In the genomic region with DNA sequence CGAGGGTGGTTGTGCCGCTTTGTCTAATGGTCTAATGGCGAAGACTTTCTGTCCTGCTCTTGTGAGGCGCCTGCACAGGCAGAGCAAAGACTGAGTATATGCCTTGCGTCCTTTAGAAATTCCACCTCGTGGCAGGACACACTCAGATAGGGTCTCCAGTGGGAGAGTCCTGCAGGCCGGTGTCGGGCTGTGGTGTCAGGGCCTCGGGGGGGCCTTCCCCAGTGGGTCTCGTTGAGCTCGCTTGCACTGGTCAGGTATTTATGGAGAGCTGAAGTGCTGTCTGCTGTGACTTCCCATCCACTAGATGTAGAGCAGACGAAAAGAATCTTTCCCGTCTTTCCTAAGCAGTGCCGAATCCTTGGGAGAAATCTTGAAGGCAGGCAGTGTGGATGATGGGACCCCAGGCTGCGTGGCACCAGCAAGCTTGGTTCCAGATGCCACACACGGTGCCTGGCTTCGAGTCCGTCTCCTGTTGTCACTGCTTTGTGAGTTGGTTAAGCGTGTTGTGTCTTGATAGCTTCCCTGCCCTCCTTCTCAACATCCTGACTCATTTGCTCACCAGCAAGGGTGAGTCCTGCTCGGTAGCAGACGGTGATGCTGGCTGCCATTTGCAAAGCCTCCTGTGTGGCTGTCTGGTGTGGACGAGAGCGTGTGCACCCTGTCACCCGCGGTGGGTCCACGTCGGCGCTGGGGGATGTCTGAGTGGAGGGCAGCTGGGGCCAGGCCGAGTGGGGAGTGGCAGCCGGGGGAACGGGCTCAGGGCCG, we compare ENCODE assay signal across 9 cellular contexts. TPM values are rescaled to one million over a fixed set of nuclear protein-coding genes. Genes with fewer than 3 reads are reported as not detected.
DNase-seq lines count a peak whose midpoint lies in the region; TF ChIP-seq lines count a peak whose summit lies in the region.
"Had no signal": no experiment of that assay in that cellular context is flagged by ENCODE, and none has a peak within 500 bp of the region (broad histone marks: within the 10 kb centered on the region; RNA-seq: fewer than 3 reads in every experiment).

No MANE protein-coding gene starts in this region.

- peak overlapping the region; percentile 85 for H3K9ac ChIP-seq in mesenchymal stem cell (ENCODE audit: low read length)

- H3K4me3 ChIP-seq in ectodermal cell (ENCODE audit: insufficient read depth, low read depth, low read length) (peak overlapping the region; percentile 35), mesenchymal stem cell (ENCODE audit: insufficient read depth in 1 of 2, low read depth in 1 of 2, low read length in 2 of 2) (peak overlapping the region; percentile 45 to 80), thyroid gland (replicated peaks in 1 of 3) (peak overlapping the region in 1 of 3 donors; percentile 32)
- H3K4me3 ChIP-seq: PC-9 had no signal

- H3K79me1 ChIP-seq in mesenchymal stem cell (replicated peaks; ENCODE audit: low read length, poor library complexity, severe bottlenecking) = peaks cover 28% of the 10 kb centered on the region

- TF ChIP-seq POLR2A in thyroid gland (IDR thresholded peaks at IDR 0.05) = no peak

- no peak for TF ChIP-seq CTCF in thyroid gland (IDR thresholded peaks at IDR 0.05)

- H2BK15ac ChIP-seq in mesenchymal stem cell (ENCODE audit: low read depth, poor library complexity, severe bottlenecking) = no peak overlapping the region

- peak overlapping the region in 1 of 2 experiments; percentile 18 for H3K4ac ChIP-seq in mesenchymal stem cell (ENCODE audit: low read depth in 1 of 2, low read length in 2 of 2)

- DNase-seq in activated CD4-positive, alpha-beta T cell treated with anti-CD3 and anti-CD28 coated beads, Interleukin-2, amount 10 ng/mL, durations not matched to agents 24 days and 14 days = no peak
- DNase-seq in activated CD4-positive, alpha-beta T cell treated with anti-CD3 and anti-CD28 coated beads for 48 hours = no peak
- DNase-seq in mesenchymal stem cell (no peak), thyroid gland (no peak), NCI-H146 treated with DMSO at 0.1 percent for 48 hours (lab: John Stamatoyannopoulos, UW; ENCODE audit: unreplicated experiment) (no peak), NCI-H774 (lab: John Stamatoyannopoulos, UW) (no peak), NCI-H1436 treated with DMSO at 0.1 percent for 48 hours (lab: John Stamatoyannopoulos, UW) (no peak)
- DNase-seq: PC-9 had no signal

- H3K27me3 ChIP-seq in ectodermal cell (ENCODE audit: control insufficient read depth, insufficient read depth, low read length, poor library complexity, severe bottlenecking) (no peaks in the 10 kb centered on the region), mesenchymal stem cell (ENCODE audit: control insufficient read depth in 1 of 2, insufficient read depth in 1 of 2, low read length in 2 of 2) (no peaks in the 10 kb centered on the region), thyroid gland (no peaks in the 10 kb centered on the region)

- peak overlapping the region; percentile 43 for H3K27ac Mint-ChIP-seq in activated CD4-positive, alpha-beta T cell treated with anti-CD3 and anti-CD28 coated beads, Interleukin-2, amount 10 ng/mL, durations not matched to agents 24 days and 14 days

- H3K27ac ChIP-seq in ectodermal cell (ENCODE audit: insufficient read depth, low read depth, low read length, poor library complexity, severe bottlenecking) (peak overlapping the region; percentile 37), mesenchymal stem cell (ENCODE audit: low read length, poor library complexity, severe bottlenecking) (peak overlapping the region; percentile 88), thyroid gland (peak overlapping the region in 2 of 3 donors; percentile 9 to 73)
- H3K27ac ChIP-seq: PC-9 had no signal

- no peak overlapping the region for H2BK5ac ChIP-seq in mesenchymal stem cell (ENCODE audit: low read depth, low read length, poor library complexity, severe bottlenecking)

- no peak overlapping the region for H3K14ac ChIP-seq in mesenchymal stem cell (ENCODE audit: low read length in 2 of 2)

- H2BK120ac ChIP-seq in mesenchymal stem cell (ENCODE audit: low read depth, low read length) = no peak overlapping the region

- peak overlapping the region; percentile 28 for H4K8ac ChIP-seq in mesenchymal stem cell (ENCODE audit: low read length)

- no peak overlapping the region for H2AK5ac ChIP-seq in mesenchymal stem cell (ENCODE audit: low read length, severe bottlenecking)

- peaks cover 48% of the 10 kb centered on the region for H3K4me1 Mint-ChIP-seq in activated CD4-positive, alpha-beta T cell treated with anti-CD3 and anti-CD28 coated beads, Interleukin-2, amount 10 ng/mL, durations not matched to agents 24 days and 14 days

- peaks cover 39% of the 10 kb centered on the region for H3K36me3 Mint-ChIP-seq in activated CD4-positive, alpha-beta T cell treated with anti-CD3 and anti-CD28 coated beads, Interleukin-2, amount 10 ng/mL, durations not matched to agents 24 days and 14 days (ENCODE audit: low read depth)

- peak overlapping the region; percentile 46 for H4K91ac ChIP-seq in mesenchymal stem cell (ENCODE audit: low read length)

- peak overlapping the region; percentile 78 for H3K4me3 Mint-ChIP-seq in activated CD4-positive, alpha-beta T cell treated with anti-CD3 and anti-CD28 coated beads, Interleukin-2, amount 10 ng/mL, durations not matched to agents 24 days and 14 days

- H3K9me3 Mint-ChIP-seq in activated CD4-positive, alpha-beta T cell treated with anti-CD3 and anti-CD28 coated beads, Interleukin-2, amount 10 ng/mL, durations not matched to agents 24 days and 14 days = no peaks in the 10 kb centered on the region

- H3K36me3 ChIP-seq in ectodermal cell (ENCODE audit: control insufficient read depth, insufficient read depth, low read length) (peaks cover 22% of the 10 kb centered on the region), mesenchymal stem cell (ENCODE audit: control insufficient read depth in 1 of 2, insufficient read depth in 2 of 2, low read depth in 1 of 2, low read length in 2 of 2) (peaks cover 51 to 61% of the 10 kb centered on the region in 2 experiments), thyroid gland (peaks cover 19 to 23% of the 10 kb centered on the region in 2 donors)

- H3K27me3 Mint-ChIP-seq in activated CD4-positive, alpha-beta T cell treated with anti-CD3 and anti-CD28 coated beads, Interleukin-2, amount 10 ng/mL, durations not matched to agents 24 days and 14 days = no peaks in the 10 kb centered on the region

- H3K23ac ChIP-seq in mesenchymal stem cell (ENCODE audit: low read length in 2 of 2) = no peak overlapping the region

- intact Hi-C loops in activated CD4-positive, alpha-beta T cell treated with anti-CD3 and anti-CD28 coated beads, Interleukin-2, amount 10 ng/mL, durations not matched to agents 24 days and 14 days (cut with micrococcal nuclease) = no loop called here
- intact Hi-C loops in thyroid gland (cut with DNase I) = no loop called here

- H3K9me3 ChIP-seq in ectodermal cell (ENCODE audit: control insufficient read depth, low read length) (no peaks in the 10 kb centered on the region), mesenchymal stem cell (ENCODE audit: control insufficient read depth, low read length) (no peaks in the 10 kb centered on the region), thyroid gland (no peaks in the 10 kb centered on the region)

- peak overlapping the region; percentile 29 to 74 for H3K18ac ChIP-seq in mesenchymal stem cell (ENCODE audit: low read depth in 1 of 2, low read length in 2 of 2)

- peak overlapping the region; percentile 72 for H3K4me2 ChIP-seq in mesenchymal stem cell (ENCODE audit: low read length, poor library complexity, severe bottlenecking)
- H3K4me2 ChIP-seq: PC-9 had no signal

- WGBS in ectodermal cell, 2 experiments = 92 to 93% methylated on average over 32 of the region's 32 CpGs
- 92% methylated on average over 32 of the region's 32 CpGs for WGBS in mesenchymal stem cell
- WGBS in thyroid gland, 2 donors = 77 to 85% methylated on average over 21 to 23 of the region's 32 CpGs

- H2BK12ac ChIP-seq in mesenchymal stem cell (ENCODE audit: low read length in 2 of 2) = no peak overlapping the region

- H2AFZ ChIP-seq in mesenchymal stem cell (ENCODE audit: low read depth, low read length) = no peak overlapping the region
- H2AFZ ChIP-seq: PC-9 had no signal

- H3K4me1 ChIP-seq in ectodermal cell (ENCODE audit: control insufficient read depth, insufficient read depth, low read length) (peaks cover 5% of the 10 kb centered on the region), mesenchymal stem cell (ENCODE audit: control insufficient read depth, insufficient read depth, low read depth, low read length) (peaks cover 27% of the 10 kb centered on the region), thyroid gland (peaks cover 38 to 42% of the 10 kb centered on the region in 2 donors)

RNA-seq across cellular contexts. Expression of a gene that starts 20.5 kb away (rescaled TPM):
- total RNA-seq in activated CD4-positive, alpha-beta T cell treated with anti-CD3 and anti-CD28 coated beads, Interleukin-2, amount 10 ng/mL, durations not matched to agents 24 days and 14 days = 61.3 and 62.6 TPM in 2 replicates
- 82.1 TPM for polyA plus RNA-seq in ectodermal cell (2013, experiment 1 of 4)
- 90.5 TPM for polyA plus RNA-seq in ectodermal cell (2013, experiment 2 of 4)
- 78.4 TPM for polyA plus RNA-seq in ectodermal cell (2013, experiment 3 of 4)
- 82.4 TPM for polyA plus RNA-seq in ectodermal cell (2013, experiment 4 of 4)
- 37.6 TPM for polyA plus RNA-seq in mesenchymal stem cell (2013, experiment 1 of 2)
- polyA plus RNA-seq in mesenchymal stem cell (2013, experiment 2 of 2) = 37.1 TPM
- total RNA-seq in thyroid gland = 10 to 100 TPM; 85.3 to 99.5 (median 87.3) TPM

RNA-seq across cellular contexts. Expression of a gene that starts 36.8 kb away (rescaled TPM):
- 28.3 and 28.4 TPM in 2 replicates for total RNA-seq in activated CD4-positive, alpha-beta T cell treated with anti-CD3 and anti-CD28 coated beads, Interleukin-2, amount 10 ng/mL, durations not matched to agents 24 days and 14 days
- 17.3 TPM for polyA plus RNA-seq in ectodermal cell (2013, experiment 1 of 4)
- polyA plus RNA-seq in ectodermal cell (2013, experiment 2 of 4) = 21.0 TPM
- polyA plus RNA-seq in ectodermal cell (2013, experiment 3 of 4) = 14.3 TPM
- 16.5 TPM for polyA plus RNA-seq in ectodermal cell (2013, experiment 4 of 4)
- 4.8 TPM for polyA plus RNA-seq in mesenchymal stem cell (2013, experiment 1 of 2)
- 4.3 TPM for polyA plus RNA-seq in mesenchymal stem cell (2013, experiment 2 of 2)
- total RNA-seq in thyroid gland = 10 to 100 TPM; 16.7 to 38.7 (median 27.7) TPM

Comparison
In these comparisons a context has a peak if more than half of its experiments do, and no peak if none do; other contexts are left out.
1. H3K27ac ChIP-seq: peak in every context shown above with its lines; median percentile 88 in mesenchymal stem cell; 41 in thyroid gland; 37 in ectodermal cell.